22 cellular contexts compared by ENCODE assay signal in genomic region chr3:189555558-189555881, GRCh38.
"Had no signal": no experiment of that assay in that cellular context is flagged by ENCODE, and none has a peak within 500 bp of the region (broad histone marks: within the 10 kb centered on the region; RNA-seq: fewer than 3 reads in every experiment).

No MANE protein-coding gene starts in this region.

- H3K27me3 Mint-ChIP-seq: IgD-negative memory B cell had no signal

- H3K4me1 Mint-ChIP-seq: IgD-negative memory B cell had no signal

- H3K27ac ChIP-seq: HL-60, KMS-11, SJCRH30 had no signal

- H3K36me3 ChIP-seq: SJCRH30 had no signal

- H3K4me3 ChIP-seq: K562, SJCRH30 had no signal

- H3K9me3 ChIP-seq: SJCRH30 had no signal

- H3K36me3 Mint-ChIP-seq: IgD-negative memory B cell had no signal

- H3K4me3 Mint-ChIP-seq: IgD-negative memory B cell had no signal

- DNase-seq: Kasumi-1, MM.1S, NCI-H1092 treated with DMSO at 0.1 percent for 48 hours, NCI-H1436, NCI-H187, NCI-H2029, NCI-H2081 treated with DMSO at 0.1 percent for 48 hours, NCI-H2171, NCI-H226, NCI-H446 treated with DMSO at 0.1 percent for 48 hours, NCI-H510A treated with DMSO at 0.1 percent for 48 hours, NCI-H526, PC-3, SHP77 treated with DMSO at 0.1 percent for 48 hours, SJCRH30 had no signal

- H3K27ac Mint-ChIP-seq: IgD-negative memory B cell had no signal

- ATAC-seq: K562, Panc1, PC-3, Right ventricle myocardium inferior, SK-N-SH treated with all-trans-retinoic acid at 6 μM for 48 hours had no signal

- H3K27me3 ChIP-seq: SJCRH30 had no signal

- H3K4me1 ChIP-seq: SJCRH30 had no signal
